6 cellular contexts compared by ENCODE assay signal in genomic region chr7:72580142-72580770, GRCh38.
DNase-seq lines count a peak whose midpoint lies in the region; ATAC-seq, FAIRE-seq and TF ChIP-seq lines count a peak whose summit lies in the region.
"Not testable (repeated sequence)": the region's sequence is repeated elsewhere in the genome, so short reads cannot be mapped to it uniquely, and the experiment has no call there.

No MANE protein-coding gene starts in this region.

- TF ChIP-seq POLR2A in HepG2 (IDR thresholded peaks at IDR 0.05; ENCODE audit: insufficient read depth in 1 of 2, low read depth in 2 of 2, low read length in 2 of 2), result not testable (repeated sequence)

- H3K9me3 ChIP-seq in HepG2 (ENCODE audit: low read length), result not testable (repeated sequence)

- not testable (repeated sequence) for H3K4me1 Mint-ChIP-seq in GM23338
- H3K4me1 Mint-ChIP-seq in brain (peaks cover 19% of the 10 kb centered on the region), nephron progenitor cell (peaks cover 41% of the 10 kb centered on the region)

- H3K4me3 Mint-ChIP-seq in GM23338, result not testable (repeated sequence)
- peak overlapping the region in 1 of 5 experiments; percentile 1 for H3K4me3 Mint-ChIP-seq in brain
- H3K4me3 Mint-ChIP-seq in nephron progenitor cell, result peak overlapping the region; percentile 3

- CTCF ChIA-PET in HepG2 (lab: Yijun Ruan, JAX; ENCODE audit: low intra/inter-chr PET ratio, low total read pairs), result not testable (repeated sequence)

- H3K4me3 ChIP-seq in GM23338; HepG2 (replicated peaks in 1 of 3; ENCODE audit: insufficient read depth in 1 of 3, low read depth in 2 of 3, low read length in 3 of 3): not testable (repeated sequence)

- BruUV-seq in HepG2 (replicated peaks; lab: Mats Ljungman, UMichigan), result not testable (repeated sequence)

- not testable (repeated sequence) for H3K36me3 ChIP-seq in GM23338 (ENCODE audit: insufficient read depth); HepG2 (replicated peaks in 1 of 2; ENCODE audit: control insufficient read depth in 1 of 2, insufficient read depth in 2 of 2, low read length in 2 of 2)

- DNase-seq in GM23338 (ENCODE audit: low spot score); nephron progenitor cell; sciatic nerve (ENCODE audit: low spot score): not testable (repeated sequence)
- DNase-seq in NCI-H82 (lab: John Stamatoyannopoulos, UW) (peak; percentile 27), HepG2 (ENCODE audit: low spot score) (peak; percentile 15)

- not testable (repeated sequence) for ATAC-seq in GM23338
- ATAC-seq in HepG2 (peak; percentile 50; the same call in 1 of the 3 replicates), sciatic nerve (peak; percentile 94)

- H3K27ac ChIP-seq in GM23338 (ENCODE audit: low read depth); HepG2 (ENCODE audit: extremely low read length, insufficient read depth, low read length): not testable (repeated sequence)

- H3K9me3 Mint-ChIP-seq in GM23338, brain: not testable (repeated sequence)
- peaks cover 31% of the 10 kb centered on the region for H3K9me3 Mint-ChIP-seq in nephron progenitor cell

- not testable (repeated sequence) for TF ChIP-seq RAD21 in HepG2 (CRISPR knock-in tag; IDR thresholded peaks at IDR 0.05)

- H3K27me3 Mint-ChIP-seq in GM23338 (ENCODE audit: insufficient read depth, low read depth, poor library complexity); brain; nephron progenitor cell (ENCODE audit: low read depth, poor library complexity): not testable (repeated sequence)

- H4K20me1 ChIP-seq in GM23338 (replicated peaks; ENCODE audit: insufficient read depth); HepG2 (ENCODE audit: insufficient read depth, low read length): not testable (repeated sequence)

- not testable (repeated sequence) for H3K79me2 ChIP-seq in GM23338 (replicated peaks; ENCODE audit: insufficient read depth); HepG2 (ENCODE audit: insufficient read depth, low read length)

- peak overlapping the region; percentile 28; the same call in 1 of the 2 replicates for H3K27ac Mint-ChIP-seq in GM23338
- peak overlapping the region in 3 of 5 experiments; percentile 5 to 39 (median 26) for H3K27ac Mint-ChIP-seq in brain
- peak overlapping the region; percentile 88 for H3K27ac Mint-ChIP-seq in nephron progenitor cell

- 88% methylated on average over 9 of the region's 9 CpGs for WGBS in HepG2 (ENCODE audit: low lambda C conversion rate)

- not testable (repeated sequence) for H3K9me2 ChIP-seq in GM23338 (ENCODE audit: insufficient read depth)

- FAIRE-seq in HepG2 (lab: Jason Lieb, UNC), result not testable (repeated sequence)

- in situ Hi-C loops in HepG2 (cut with HindIII; ENCODE audit: extremely low pct_ligation_motif_present, low pct_unique_long_range_greater_than_20kb), result not testable (repeated sequence)

- H2AFZ ChIP-seq in GM23338; HepG2 (ENCODE audit: low read length): not testable (repeated sequence)

- not testable (repeated sequence) for H3K4me1 ChIP-seq in GM23338 (ENCODE audit: insufficient read depth)
- H3K4me1 ChIP-seq in HepG2 (ENCODE audit: insufficient read depth, low read length), result peaks cover 24% of the 10 kb centered on the region

- TF ChIP-seq CTCF in GM23338 (conservative IDR thresholded peaks at IDR 0.05; ENCODE audit: low read depth in 2 of 2); brain (conservative IDR thresholded peaks at IDR 0.05); HepG2 (CRISPR knock-in tag; IDR thresholded peaks at IDR 0.05); nephron progenitor cell (IDR thresholded peaks at IDR 0.05): not testable (repeated sequence)

- H3K4me2 ChIP-seq in GM23338; HepG2 (ENCODE audit: low read depth, low read length): not testable (repeated sequence)

- TF ChIP-seq EP300 in HepG2 (IDR thresholded peaks at IDR 0.05; ENCODE audit: low read depth in 2 of 2, low read length in 2 of 2); HepG2 (CRISPR knock-in tag; IDR thresholded peaks at IDR 0.05; ENCODE audit: borderline replicate concordance): not testable (repeated sequence)

- H3F3A ChIP-seq in GM23338 (replicated peaks; ENCODE audit: low read depth), result not testable (repeated sequence)

- intact Hi-C loops in HepG2 (cut with micrococcal nuclease; ENCODE audit: unreplicated experiment); sciatic nerve (cut with DNase I): not testable (repeated sequence)

- H3K9ac ChIP-seq in HepG2 (ENCODE audit: insufficient read depth, low read depth, low read length), result not testable (repeated sequence)

- peaks cover 12% of the 10 kb centered on the region; the same call in 1 of the 3 replicates for H3K36me3 Mint-ChIP-seq in GM23338 (ENCODE audit: low read depth)
- peaks cover 13% of the 10 kb centered on the region for H3K36me3 Mint-ChIP-seq in brain
- peaks cover 44% of the 10 kb centered on the region for H3K36me3 Mint-ChIP-seq in nephron progenitor cell (ENCODE audit: low read depth)

- not testable (repeated sequence) for H3K27me3 ChIP-seq in GM23338 (ENCODE audit: insufficient read depth); HepG2 (ENCODE audit: control insufficient read depth in 1 of 2, insufficient read depth in 2 of 2, low read length in 2 of 2)

- POLR2A ChIA-PET in HepG2 (lab: Yijun Ruan, JAX), result not testable (repeated sequence)

TF ChIP-seq in HepG2, 621 proteins besides CTCF, POLR2A, EP300 and RAD21:
- TF ChIP-seq CEBPG (CRISPR knock-in tag; IDR thresholded peaks at IDR 0.05), result peak; percentile 22; the same call in 1 of the 2 replicates

Comparison
In these comparisons a context has a peak if more than half of its experiments do, and no peak if none do; other contexts are left out.
1. H3K27ac Mint-ChIP-seq: peak in every context shown above with its lines; median percentile 88 in nephron progenitor cell; 28 in GM23338; 26 in brain.